Comparison of ENCODE assay signal across 17 cellular contexts in genomic region chr12:52253391-52254179, GRCh38. TPM values are rescaled to one million over a fixed set of nuclear protein-coding genes. Genes with fewer than 3 reads are reported as not detected.
A peak's percentile ranks its signal among the peaks of the same experiment; 100 is the strongest.
DNase-seq lines count a peak whose midpoint lies in the region; ATAC-seq, FAIRE-seq and TF ChIP-seq lines count a peak whose summit lies in the region.
"Had no signal": no experiment of that assay in that cellular context is flagged by ENCODE, and none has a peak within 500 bp of the region (broad histone marks: within the 10 kb centered on the region; RNA-seq: fewer than 3 reads in every experiment).

No MANE protein-coding gene starts in this region.

- FAIRE-seq in kidney (lab: Jason Lieb, UNC) (no peak), GM12892 (lab: Jason Lieb, UNC) (no peak), D721Med (lab: Jason Lieb, UNC) (no peak)
- FAIRE-seq: A204.1, GM12891 had no signal

- no TSS peak for BruUV-seq in PC-3 (replicated peaks; lab: Mats Ljungman, UMichigan)

- H3K9ac ChIP-seq in PC-3 (ENCODE audit: low read length): no peak overlapping the region
- H3K9ac ChIP-seq in kidney (ENCODE audit: low read length in 2 of 2): no peak overlapping the region

- H3K4me3 Mint-ChIP-seq in activated CD4-positive, alpha-beta T cell treated with anti-CD3 and anti-CD28 coated beads, Interleukin-2, amount 10 ng/mL, durations not matched to agents 7 days and 5 days: no peak overlapping the region
- H3K4me3 Mint-ChIP-seq: CD4-positive, alpha-beta T cell had no signal

- no peak for ATAC-seq in PC-3

- H3F3A ChIP-seq in PC-3 (ENCODE audit: low read length, unreplicated experiment): peaks cover 14% of the 10 kb centered on the region

- TF ChIP-seq POLR2A in sigmoid colon (IDR thresholded peaks at IDR 0.05) (no peak), GM12892 (IDR thresholded peaks at IDR 0.05; ENCODE audit: low read depth, low read length) (no peak)

- H3K27ac ChIP-seq in PC-3 (ENCODE audit: low read length) (no peak overlapping the region), kidney (ENCODE audit: low read depth in 2 of 2, low read length in 2 of 2) (peak overlapping the region in 1 of 2 donors; percentile 60), sigmoid colon (no peak overlapping the region)
- H3K27ac ChIP-seq: SJSA1 had no signal

- H3K4me2 ChIP-seq in PC-3 (ENCODE audit: low read length): no peak overlapping the region
- H3K4me2 ChIP-seq: PC-9 had no signal

- H3K4me3 ChIP-seq in PC-3 (ENCODE audit: low read length) (no peak overlapping the region), kidney (ENCODE audit: low read length in 2 of 2) (no peak overlapping the region), sigmoid colon (no peak overlapping the region)
- H3K4me3 ChIP-seq: PC-9, SJSA1 had no signal

- H3K4me1 ChIP-seq in PC-3 (ENCODE audit: insufficient read depth, low read length) (peaks cover 6% of the 10 kb centered on the region), kidney (ENCODE audit: control insufficient read depth in 1 of 2, insufficient read depth in 1 of 2, low read depth in 1 of 2, low read length in 2 of 2) (peaks cover 17% of the 10 kb centered on the region in 2 donors), sigmoid colon (peaks cover 0 to 24% (median 18%) of the 10 kb centered on the region in 4 donors)

- POLR2A ChIA-PET in activated CD4-positive, alpha-beta T cell treated with anti-CD3 and anti-CD28 coated beads, Interleukin-2, amount 10 ng/mL, durations not matched to agents 7 days and 5 days (lab: Charles Lee): no interaction called here
- POLR2A ChIA-PET in PC-3 (lab: Charles Lee; ENCODE audit: unreplicated experiment): no interaction called here

- H2AFZ ChIP-seq in PC-3 (ENCODE audit: low read length): no peak overlapping the region
- H2AFZ ChIP-seq: PC-9 had no signal

- intact Hi-C loops in PC-3 (cut with micrococcal nuclease): loop anchor here (5.0 kb wide), 1 partner anchor 74 kb away; no protein-coding TSS in a partner anchor
- intact Hi-C loops in kidney (cut with DNase I): no loop called here
- intact Hi-C loops in sigmoid colon (cut with DNase I): no loop called here

- H4K20me1 ChIP-seq in PC-3 (ENCODE audit: low read length): no peaks in the 10 kb centered on the region

- H3K36me3 Mint-ChIP-seq in activated CD4-positive, alpha-beta T cell treated with anti-CD3 and anti-CD28 coated beads, Interleukin-2, amount 10 ng/mL, durations not matched to agents 7 days and 5 days (ENCODE audit: low read depth): peaks cover 19% of the 10 kb centered on the region

- DNase-seq in activated CD4-positive, alpha-beta T cell treated with anti-CD3 and anti-CD28 coated beads, Interleukin-2, amount 10 ng/mL, durations not matched to agents 7 days and 5 days: no peak
- DNase-seq in activated CD4-positive, alpha-beta T cell treated with anti-CD3 and anti-CD28 coated beads for 4 hours: no peak
- DNase-seq in PC-3 (peak; percentile 37), kidney (peak; percentile 56), sigmoid colon (peak; percentile 52), NCI-H82 (lab: John Stamatoyannopoulos, UW) (no peak), GM12892 (ENCODE audit: insufficient read length) (no peak), D721Med (ENCODE audit: insufficient read length, low spot score) (no peak)
- DNase-seq: CD4-positive, alpha-beta T cell; DMS53; NCI-H1105; NCI-H2081; NCI-H774 had no signal

- WGBS in sigmoid colon, 2 donors: 89 to 94% methylated on average over 14 of the region's 14 CpGs

- peaks cover 39% of the 10 kb centered on the region for H3K4me1 Mint-ChIP-seq in activated CD4-positive, alpha-beta T cell treated with anti-CD3 and anti-CD28 coated beads, Interleukin-2, amount 10 ng/mL, durations not matched to agents 7 days and 5 days

- peaks cover 44% of the 10 kb centered on the region for H3K27me3 Mint-ChIP-seq in activated CD4-positive, alpha-beta T cell treated with anti-CD3 and anti-CD28 coated beads, Interleukin-2, amount 10 ng/mL, durations not matched to agents 7 days and 5 days

- H3K27me3 ChIP-seq in PC-3 (ENCODE audit: low read length) (no peaks in the 10 kb centered on the region), sigmoid colon (peaks cover 0 to 30% (median 15%) of the 10 kb centered on the region in 3 donors)
- H3K27me3 ChIP-seq: SJSA1 had no signal

- H3K9me3 Mint-ChIP-seq in activated CD4-positive, alpha-beta T cell treated with anti-CD3 and anti-CD28 coated beads, Interleukin-2, amount 10 ng/mL, durations not matched to agents 7 days and 5 days: peaks cover 6% of the 10 kb centered on the region
- H3K9me3 Mint-ChIP-seq: CD4-positive, alpha-beta T cell had no signal

- CTCF ChIA-PET in activated CD4-positive, alpha-beta T cell treated with anti-CD3 and anti-CD28 coated beads, Interleukin-2, amount 10 ng/mL, durations not matched to agents 7 days and 5 days (lab: Charles Lee): interaction anchor here (0.7 to 1.7 kb wide), 4 partner anchors 10 to 61 kb away, joined by 3 to 6 read pairs (median 4); no protein-coding TSS in a partner anchor
- CTCF ChIA-PET in PC-3 (lab: Charles Lee): no interaction called here

- no peaks in the 10 kb centered on the region for H3K9me2 ChIP-seq in PC-3 (replicated peaks; ENCODE audit: low read length)

- peak overlapping the region; percentile 72 for H3K27ac Mint-ChIP-seq in activated CD4-positive, alpha-beta T cell treated with anti-CD3 and anti-CD28 coated beads, Interleukin-2, amount 10 ng/mL, durations not matched to agents 7 days and 5 days
- H3K27ac Mint-ChIP-seq: CD4-positive, alpha-beta T cell had no signal

- no peak for TF ChIP-seq EP300 in sigmoid colon (IDR thresholded peaks at IDR 0.05)

- H3K36me3 ChIP-seq in PC-3 (ENCODE audit: low read depth, low read length): peaks cover 11% of the 10 kb centered on the region; the same call in 1 of the 2 replicates
- H3K36me3 ChIP-seq in kidney (ENCODE audit: control insufficient read depth in 1 of 2, insufficient read depth in 2 of 2, low read length in 2 of 2): no peaks in the 10 kb centered on the region
- H3K36me3 ChIP-seq in sigmoid colon: no peaks in the 10 kb centered on the region
- H3K36me3 ChIP-seq: SJSA1 had no signal

- TF ChIP-seq CTCF in PC-3 (conservative IDR thresholded peaks at IDR 0.05; ENCODE audit: low read depth, low read length): no peak
- TF ChIP-seq CTCF in kidney (IDR thresholded peaks at IDR 0.05; ENCODE audit: borderline replicate concordance, extremely low read depth, insufficient read depth): no peak
- TF ChIP-seq CTCF in sigmoid colon (IDR thresholded peaks at IDR 0.05): no peak
- TF ChIP-seq CTCF in D721Med (IDR thresholded peaks at IDR 0.05; ENCODE audit: insufficient read depth, missing control alignments): no peak

- H3K79me2 ChIP-seq in PC-3 (ENCODE audit: low read length): no peaks in the 10 kb centered on the region

- H3K9me3 ChIP-seq in PC-3 (ENCODE audit: low read length) (no peaks in the 10 kb centered on the region), kidney (ENCODE audit: control insufficient read depth in 1 of 2, low read length in 2 of 2) (no peaks in the 10 kb centered on the region), sigmoid colon (no peaks in the 10 kb centered on the region)
- H3K9me3 ChIP-seq: SJSA1 had no signal

RNA-seq across cellular contexts. Expression of gene KRT7, which starts 20.5 kb away (rescaled TPM):
- 1 to 10 TPM; 2.2 to 2.5 TPM for total RNA-seq in activated CD4-positive, alpha-beta T cell treated with anti-CD3 and anti-CD28 coated beads, Interleukin-2, amount 10 ng/mL, durations not matched to agents 7 days and 5 days
- 2,144 and 2,979 TPM in 2 replicates for total RNA-seq in PC-3 (2014; rRNA removed)
- total RNA-seq in kidney: 1,490 TPM
- polyA plus RNA-seq in kidney (ENCODE audit: insufficient read depth, low read depth, low replicate concordance): 173 TPM
- 1 to 10 TPM in 1 of 4 donors, under 1 TPM in 1, not detected in 2; 0.27 to 3.2 TPM for total RNA-seq in sigmoid colon
- polyA plus RNA-seq in sigmoid colon: 10 to 100 TPM in 1 of 3 donors, 1 to 10 TPM in 2; 1.2 to 12.0 (median 2.4) TPM
- 10.7 TPM for polyA plus RNA-seq in GM12892 (2012; ENCODE audit: missing spikeins)
- total RNA-seq: CD4-positive, alpha-beta T cell had no signal

RNA-seq across cellular contexts. Expression of gene KRT86, which starts 20.9 kb away (rescaled TPM):
- total RNA-seq in activated CD4-positive, alpha-beta T cell treated with anti-CD3 and anti-CD28 coated beads, Interleukin-2, amount 10 ng/mL, durations not matched to agents 7 days and 5 days: not detected
- total RNA-seq in PC-3 (2014; rRNA removed): 0.98 and 1.2 TPM in 2 replicates
- 1.3 TPM for total RNA-seq in kidney
- polyA plus RNA-seq in kidney (ENCODE audit: insufficient read depth, low read depth, low replicate concordance): not detected
- total RNA-seq in sigmoid colon: not detected
- polyA plus RNA-seq in sigmoid colon: under 1 TPM in 2 of 3 donors, not detected in 1; 0.25 to 0.60 TPM
- 0.51 TPM for polyA plus RNA-seq in GM12892 (2012; ENCODE audit: missing spikeins)
- total RNA-seq: CD4-positive, alpha-beta T cell had no signal

RNA-seq across cellular contexts. Expression of gene KRT81, which starts 37.7 kb away (rescaled TPM):
- total RNA-seq in activated CD4-positive, alpha-beta T cell treated with anti-CD3 and anti-CD28 coated beads, Interleukin-2, amount 10 ng/mL, durations not matched to agents 7 days and 5 days: not detected
- total RNA-seq in PC-3 (2014; rRNA removed) (1,688 and 2,042 TPM in 2 replicates), kidney (not detected), sigmoid colon (under 1 TPM in 1 of 4 donors, not detected in 3; 0.14 TPM)
- polyA plus RNA-seq in kidney (ENCODE audit: insufficient read depth, low read depth, low replicate concordance) (not detected), sigmoid colon (under 1 TPM in 1 of 3 donors, not detected in 2; 0.17 TPM)
- not detected for polyA plus RNA-seq in GM12892 (2012; ENCODE audit: missing spikeins)
- total RNA-seq: CD4-positive, alpha-beta T cell had no signal

Comparison
In these comparisons a context has a peak if more than half of its experiments do, and no peak if none do; other contexts are left out.
1. DNase-seq: peak in PC-3 (single experiment), kidney (single experiment) and sigmoid colon (single experiment); none in activated CD4-positive, alpha-beta T cell treated with anti-CD3 and anti-CD28 coated beads, Interleukin-2, amount 10 ng/mL, durations not matched to agents 7 days and 5 days (single experiment), activated CD4-positive, alpha-beta T cell treated with anti-CD3 and anti-CD28 coated beads for 4 hours (0 of 2), NCI-H82 (single experiment), GM12892 (single experiment) and D721Med (single experiment).
2. RNA of gene KRT7, which starts 20.5 kb away (total RNA-seq): 2,144 to 2,979 TPM in PC-3 and 1,490 TPM in kidney (single experiment); 2.2 to 2.5 TPM in activated CD4-positive, alpha-beta T cell treated with anti-CD3 and anti-CD28 coated beads, Interleukin-2, amount 10 ng/mL, durations not matched to agents 7 days and 5 days and 0.27 to 3.2 TPM in sigmoid colon; every median in the first group is over 100 times any median in the second.
3. RNA of gene KRT81, which starts 37.7 kb away (total RNA-seq): 1,688 to 2,042 TPM in PC-3; not detected in kidney (single experiment), not detected in activated CD4-positive, alpha-beta T cell treated with anti-CD3 and anti-CD28 coated beads, Interleukin-2, amount 10 ng/mL, durations not matched to agents 7 days and 5 days and 0.14 TPM in sigmoid colon; every median in the first group is over 1,000 times any median in the second.